11 cellular contexts compared by ENCODE assay signal in genomic region chr18:33116376-33116775, GRCh38.
DNase-seq lines count a peak whose midpoint lies in the region; ATAC-seq and TF ChIP-seq lines count a peak whose summit lies in the region.
"Had no signal": no experiment of that assay in that cellular context is flagged by ENCODE, and none has a peak within 500 bp of the region (broad histone marks: within the 10 kb centered on the region; RNA-seq: fewer than 3 reads in every experiment).

No MANE protein-coding gene starts in this region.

- intact Hi-C loops in posterior vena cava (cut with DNase I) = no loop called here

- no peak for ATAC-seq in HG02642 (IDR thresholded peaks at IDR 0.05; ENCODE audit: poor library complexity, unreplicated experiment)
- ATAC-seq in GM18498 (IDR thresholded peaks at IDR 0.05; ENCODE audit: unreplicated experiment) = no peak
- no peak for ATAC-seq in GM21529 (IDR thresholded peaks at IDR 0.05; ENCODE audit: unreplicated experiment)
- ATAC-seq: activated T-cell treated with anti-CD3 and anti-CD28 coated beads, Interleukin-2, amount 50 U/mL, for 4 hours had no signal

- no peak for TF ChIP-seq CTCF in cardiac fibroblast (IDR thresholded peaks at IDR 0.05; ENCODE audit: low read depth, low read length)

- no peak overlapping the region for H3K4me3 ChIP-seq in Jurkat, Clone E6-1 (ENCODE audit: low read length)
- no peak overlapping the region for H3K4me3 ChIP-seq in cardiac fibroblast (replicated peaks in 1 of 2; ENCODE audit: low read depth in 2 of 2, low read length in 2 of 2)

- DNase-seq in Jurkat, Clone E6-1 (ENCODE audit: low read depth, low spot score) = peak; percentile 27
- DNase-seq in NCI-H2171 treated with DMSO at 0.1 percent for 48 hours (lab: John Stamatoyannopoulos, UW) (peak; percentile 63), cardiac fibroblast (ENCODE audit: low read depth in 2 of 2) (peak; percentile 2 to 15), posterior vena cava (ENCODE audit: low spot score) (peak; percentile 70), amygdala (lab: John Stamatoyannopoulos, UW) (no peak)
- DNase-seq: activated T-cell treated with anti-CD3 and anti-CD28 coated beads, Interleukin-2, amount 50 U/mL, for 4 hours; NK-92 treated with Interleukin-12 subunit alpha and Interleukin-12 subunit beta, amount 100 ng/mL, for 24 hours; T-helper 2 cell had no signal

Comparison
In these comparisons a context has a peak if more than half of its experiments do, and no peak if none do; other contexts are left out.
1. DNase-seq: peak in Jurkat, Clone E6-1 (single experiment), NCI-H2171 treated with DMSO at 0.1 percent for 48 hours (single experiment), cardiac fibroblast (2 of 2) and posterior vena cava (single experiment); none in amygdala (0 of 56).